14 cellular contexts compared by ENCODE assay signal in the genomic region with DNA sequence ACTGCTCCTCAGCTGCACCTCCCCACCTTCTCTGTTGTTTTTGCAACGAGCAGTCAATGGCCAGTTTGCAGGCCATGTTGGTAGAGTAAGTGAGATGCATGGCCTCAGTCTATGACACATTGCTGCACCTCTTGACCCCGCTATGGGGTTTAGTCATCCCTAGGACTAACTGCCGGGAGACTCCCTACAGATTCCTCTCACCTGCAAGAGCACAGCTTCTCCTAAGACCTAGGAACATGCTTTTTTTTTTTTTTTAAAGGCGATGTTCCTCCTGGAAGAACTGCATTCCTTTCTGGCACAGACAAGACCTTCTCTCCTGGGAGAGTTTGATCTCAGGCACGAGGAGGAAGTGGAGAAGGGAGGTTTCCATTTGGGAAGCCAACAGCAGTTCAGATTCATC.
A peak's percentile ranks its signal among the peaks of the same experiment; 100 is the strongest.
DNase-seq lines count a peak whose midpoint lies in the region; ATAC-seq and TF ChIP-seq lines count a peak whose summit lies in the region.
"Had no signal": no experiment of that assay in that cellular context is flagged by ENCODE, and none has a peak within 500 bp of the region (broad histone marks: within the 10 kb centered on the region; RNA-seq: fewer than 3 reads in every experiment).

No MANE protein-coding gene starts in this region.

- H3K23ac ChIP-seq in trophoblast cell (ENCODE audit: low read length) = no peak overlapping the region

- H3K4me1 Mint-ChIP-seq in CD8-positive, alpha-beta T cell (ENCODE audit: low read depth) = peaks cover 37% of the 10 kb centered on the region
- peaks cover 30 to 32% of the 10 kb centered on the region in 2 donors for H3K4me1 Mint-ChIP-seq in stimulated activated naive B cell treated with anti-CD40 and anti-IgM and Interleukin-4, amounts not matched to agents 10 μg/mL and 1 μg/mL and 100 μg/mL, for 72 hours
- H3K4me1 Mint-ChIP-seq: H9 had no signal

- no peak for DNase-seq in CD8-positive, alpha-beta T cell
- peak; percentile 87 for DNase-seq in NCI-H226
- DNase-seq in epithelial cell of prostate (ENCODE audit: low read depth, low spot score) = no peak
- peak; percentile 75 to 86 for DNase-seq in trophoblast cell
- DNase-seq in stimulated activated naive B cell treated with anti-CD40 and anti-IgM and Interleukin-4, amounts not matched to agents 10 μg/mL and 1 μg/mL and 100 μg/mL, for 72 hours = no peak
- DNase-seq in NOMO-1 treated with dmso at 0.1 percent for 144 hours (lab: John Stamatoyannopoulos, UW; ENCODE audit: unreplicated experiment) = no peak
- DNase-seq in stimulated activated naive CD8-positive, alpha-beta T cell treated with anti-CD3 and anti-CD28 coated beads, Interleukin-15, Interleukin-2, amounts not matched to agents 100 U/mL and 50 U/mL, for 24 hours = no peak
- DNase-seq: activated CD4-positive, CD25-positive, alpha-beta regulatory T cell treated with anti-CD3 and anti-CD28 coated beads, Interleukin-2, amount 50 U/mL, for 72 hours; activated T-cell treated with anti-CD3 and anti-CD28 coated beads, Interleukin-2, amount 50 U/mL, for 72 hours; H9; Right ventricle myocardium superior had no signal

- H3K79me2 ChIP-seq in trophoblast cell (ENCODE audit: control insufficient read depth, insufficient read depth, low read length, poor library complexity) = no peaks in the 10 kb centered on the region

- no CpG with 5 or more reads among the region's 5 CpGs for WGBS in trophoblast cell (ENCODE audit: extremely low coverage, insufficient coverage, insufficient read length)

- no peak for TF ChIP-seq CTCF in CD8-positive, alpha-beta T cell (IDR thresholded peaks at IDR 0.05)

- no peak overlapping the region for H2BK12ac ChIP-seq in trophoblast cell (ENCODE audit: low read length)

- H2AFZ ChIP-seq in trophoblast cell (ENCODE audit: insufficient read depth, low read length, poor library complexity) = no peak overlapping the region

- ATAC-seq in CD8-positive, alpha-beta T cell = no peak
- no peak for ATAC-seq in stimulated activated naive B cell treated with anti-CD40 and anti-IgM and Interleukin-4, amounts not matched to agents 10 μg/mL and 1 μg/mL and 100 μg/mL, for 72 hours (replicated peaks)
- no peak for ATAC-seq in HG02870 (IDR thresholded peaks at IDR 0.05; ENCODE audit: unreplicated experiment)
- no peak for ATAC-seq in stimulated activated naive CD8-positive, alpha-beta T cell treated with anti-CD3 and anti-CD28 coated beads, Interleukin-15, Interleukin-2, amounts not matched to agents 100 U/mL and 50 U/mL, for 24 hours
- ATAC-seq: activated T-cell treated with anti-CD3 and anti-CD28 coated beads, Interleukin-2, amount 50 U/mL, for 72 hours had no signal

- no peaks in the 10 kb centered on the region for H3K27me3 ChIP-seq in CD8-positive, alpha-beta T cell (ENCODE audit: insufficient read depth, low read length)
- H3K27me3 ChIP-seq in trophoblast cell (ENCODE audit: insufficient read depth, low read length) = no peaks in the 10 kb centered on the region

- no peaks in the 10 kb centered on the region for H3K9me3 ChIP-seq in CD8-positive, alpha-beta T cell (ENCODE audit: low read length)
- H3K9me3 ChIP-seq in trophoblast cell (ENCODE audit: insufficient read depth, low read depth, low read length) = peaks cover 5% of the 10 kb centered on the region

- H3K36me3 Mint-ChIP-seq in CD8-positive, alpha-beta T cell = peaks cover 32% of the 10 kb centered on the region
- H3K36me3 Mint-ChIP-seq in stimulated activated naive B cell treated with anti-CD40 and anti-IgM and Interleukin-4, amounts not matched to agents 10 μg/mL and 1 μg/mL and 100 μg/mL, for 72 hours = peaks cover 7 to 38% of the 10 kb centered on the region in 2 donors

- no peak overlapping the region for H3K9ac ChIP-seq in trophoblast cell (ENCODE audit: low read length)

- no peak overlapping the region for H2BK5ac ChIP-seq in trophoblast cell (ENCODE audit: low read depth, low read length, poor library complexity)

- no peak overlapping the region for H2AK5ac ChIP-seq in trophoblast cell (ENCODE audit: low read length)

- H3K4me3 Mint-ChIP-seq in CD8-positive, alpha-beta T cell = no peak overlapping the region
- H3K4me3 Mint-ChIP-seq in stimulated activated naive B cell treated with anti-CD40 and anti-IgM and Interleukin-4, amounts not matched to agents 10 μg/mL and 1 μg/mL and 100 μg/mL, for 72 hours = no peak overlapping the region
- H3K4me3 Mint-ChIP-seq: activated T-cell treated with anti-CD3 and anti-CD28 coated beads, Interleukin-2, amount 50 U/mL, for 72 hours; brain; H9 had no signal

- H3K4me2 ChIP-seq in trophoblast cell (ENCODE audit: low read length) = no peak overlapping the region
- H3K4me2 ChIP-seq: smooth muscle cell had no signal

- peak overlapping the region; percentile 27 for H3K27ac Mint-ChIP-seq in CD8-positive, alpha-beta T cell
- no peak overlapping the region for H3K27ac Mint-ChIP-seq in stimulated activated naive B cell treated with anti-CD40 and anti-IgM and Interleukin-4, amounts not matched to agents 10 μg/mL and 1 μg/mL and 100 μg/mL, for 72 hours
- H3K27ac Mint-ChIP-seq: activated T-cell treated with anti-CD3 and anti-CD28 coated beads, Interleukin-2, amount 50 U/mL, for 72 hours; brain; H9 had no signal

- CTCF ChIA-PET in CD8-positive, alpha-beta T cell (lab: Charles Lee) = interaction anchor here (0.6 kb wide), 1 partner anchor 544 kb away, joined by 3 read pairs; no protein-coding TSS in a partner anchor

- no peak overlapping the region for H3K14ac ChIP-seq in trophoblast cell (ENCODE audit: low read length)

- no peak overlapping the region for H4K12ac ChIP-seq in trophoblast cell (ENCODE audit: low read depth, low read length)

- peaks cover 39% of the 10 kb centered on the region for H3K4me1 ChIP-seq in CD8-positive, alpha-beta T cell (ENCODE audit: insufficient read depth, low read length)
- H3K4me1 ChIP-seq in trophoblast cell (ENCODE audit: control insufficient read depth in 1 of 2, insufficient read depth in 2 of 2, low read length in 2 of 2) = peaks cover 13 to 14% of the 10 kb centered on the region in 2 experiments

- H3K27ac ChIP-seq in CD8-positive, alpha-beta T cell (ENCODE audit: low read depth, low read length) = no peak overlapping the region
- H3K27ac ChIP-seq in epithelial cell of prostate (peak overlapping the region; percentile 51), trophoblast cell (ENCODE audit: low read depth, low read length) (peak overlapping the region; percentile 41)

- POLR2A ChIA-PET in CD8-positive, alpha-beta T cell (lab: Charles Lee) = interaction anchor here (0.7 kb wide), 2 partner anchors 105 to 678 kb away, joined by 3 read pairs; no protein-coding TSS in a partner anchor

- intact Hi-C loops in CD8-positive, alpha-beta T cell (cut with DNase I, micrococcal nuclease) = no loop called here

- H3K4me3 ChIP-seq in CD8-positive, alpha-beta T cell (ENCODE audit: low read depth, low read length) = no peak overlapping the region
- H3K4me3 ChIP-seq in trophoblast cell (ENCODE audit: low read depth, low read length) = no peak overlapping the region
- H3K4me3 ChIP-seq: smooth muscle cell had no signal

- H3K9me3 Mint-ChIP-seq in CD8-positive, alpha-beta T cell = no peaks in the 10 kb centered on the region
- H3K9me3 Mint-ChIP-seq in stimulated activated naive B cell treated with anti-CD40 and anti-IgM and Interleukin-4, amounts not matched to agents 10 μg/mL and 1 μg/mL and 100 μg/mL, for 72 hours = peaks cover 0 to 4% of the 10 kb centered on the region in 2 donors
- H3K9me3 Mint-ChIP-seq: H9 had no signal

- no peak overlapping the region for H2BK120ac ChIP-seq in trophoblast cell (ENCODE audit: insufficient read depth, low read length, poor library complexity)

- no peak overlapping the region for H4K91ac ChIP-seq in trophoblast cell (ENCODE audit: low read depth, low read length)

- H3K36me3 ChIP-seq in CD8-positive, alpha-beta T cell (ENCODE audit: insufficient read depth, low read length) = peaks cover 3% of the 10 kb centered on the region
- peaks cover 2 to 7% of the 10 kb centered on the region in 2 experiments for H3K36me3 ChIP-seq in trophoblast cell (ENCODE audit: control insufficient read depth in 1 of 2, insufficient read depth in 2 of 2, low read length in 2 of 2)

- no peaks in the 10 kb centered on the region for H3K27me3 Mint-ChIP-seq in CD8-positive, alpha-beta T cell (ENCODE audit: low read depth)
- no peaks in the 10 kb centered on the region for H3K27me3 Mint-ChIP-seq in stimulated activated naive B cell treated with anti-CD40 and anti-IgM and Interleukin-4, amounts not matched to agents 10 μg/mL and 1 μg/mL and 100 μg/mL, for 72 hours

- no peak overlapping the region for H3K4ac ChIP-seq in trophoblast cell (ENCODE audit: low read depth, low read length)

- no peak overlapping the region for H4K8ac ChIP-seq in trophoblast cell (ENCODE audit: low read depth, low read length)

- H3K18ac ChIP-seq in trophoblast cell (ENCODE audit: low read length) = no peak overlapping the region

- peaks cover 13% of the 10 kb centered on the region for H3K79me1 ChIP-seq in trophoblast cell (ENCODE audit: low read length)

Comparison
In these comparisons a context has a peak if more than half of its experiments do, and no peak if none do; other contexts are left out.
1. DNase-seq: peak in NCI-H226 (single experiment) and trophoblast cell (2 of 2); none in CD8-positive, alpha-beta T cell (0 of 7), epithelial cell of prostate (single experiment), stimulated activated naive B cell treated with anti-CD40 and anti-IgM and Interleukin-4, amounts not matched to agents 10 μg/mL and 1 μg/mL and 100 μg/mL, for 72 hours (single experiment), NOMO-1 treated with dmso at 0.1 percent for 144 hours (single experiment) and stimulated activated naive CD8-positive, alpha-beta T cell treated with anti-CD3 and anti-CD28 coated beads, Interleukin-15, Interleukin-2, amounts not matched to agents 100 U/mL and 50 U/mL, for 24 hours (single experiment).